7 cellular contexts compared by ENCODE assay signal in genomic region chr11:35141538-35141937, GRCh38. TPM values are rescaled to one million over a fixed set of nuclear protein-coding genes. Genes with fewer than 3 reads are reported as not detected.
DNase-seq lines count a peak whose midpoint lies in the region; ATAC-seq lines count a peak whose summit lies in the region.

No MANE protein-coding gene starts in this region.

- no peak for ATAC-seq in activated T-helper 17 cell treated with anti-CD3 and anti-CD28 coated beads, Interleukin-2, amount 50 U/mL, for 72 hours (replicated peaks)
- ATAC-seq in right cardiac atrium (peak in 1 of 2 donors; percentile 12), HG02981 (IDR thresholded peaks at IDR 0.05; ENCODE audit: unreplicated experiment) (no peak)

- DNase-seq in MG63 = peak; percentile 55
- peak; percentile 37 to 73 (median 72) for DNase-seq in right cardiac atrium
- no peak for DNase-seq in retina
- DNase-seq in G401 (ENCODE audit: low spot score) = no peak

- peaks cover 46% of the 10 kb centered on the region for H3K4me1 Mint-ChIP-seq in activated T-helper 17 cell treated with anti-CD3 and anti-CD28 coated beads, Interleukin-2, amount 50 U/mL, for 72 hours

- H3K27ac Mint-ChIP-seq in activated T-helper 17 cell treated with anti-CD3 and anti-CD28 coated beads, Interleukin-2, amount 50 U/mL, for 72 hours = peak overlapping the region; percentile 100

- WGBS in right cardiac atrium = 78% methylated on average over 8 of the region's 8 CpGs
- 52% methylated on average over 8 of the region's 8 CpGs for WGBS in thymus

- H3K27me3 ChIP-seq in MG63 = no peaks in the 10 kb centered on the region
- H3K27me3 ChIP-seq in right cardiac atrium (ENCODE audit: control insufficient read depth, insufficient read depth) = no peaks in the 10 kb centered on the region
- no peaks in the 10 kb centered on the region for H3K27me3 ChIP-seq in thymus (ENCODE audit: control insufficient read depth, insufficient read depth)

- H3K9me3 Mint-ChIP-seq in activated T-helper 17 cell treated with anti-CD3 and anti-CD28 coated beads, Interleukin-2, amount 50 U/mL, for 72 hours = peaks cover 1% of the 10 kb centered on the region

- H3K36me3 Mint-ChIP-seq in activated T-helper 17 cell treated with anti-CD3 and anti-CD28 coated beads, Interleukin-2, amount 50 U/mL, for 72 hours (ENCODE audit: low read depth) = peaks cover 85% of the 10 kb centered on the region

- peaks cover 9% of the 10 kb centered on the region for H3K4me1 ChIP-seq in right cardiac atrium (ENCODE audit: control insufficient read depth, insufficient read depth, low read length)
- H3K4me1 ChIP-seq in thymus (ENCODE audit: control insufficient read depth, insufficient read depth, low read length) = peaks cover 37% of the 10 kb centered on the region

- in situ Hi-C loops in G401 (cut with HindIII; ENCODE audit: low sequenced_read_pairs) = no loop called here

- no peaks in the 10 kb centered on the region for H3K27me3 Mint-ChIP-seq in activated T-helper 17 cell treated with anti-CD3 and anti-CD28 coated beads, Interleukin-2, amount 50 U/mL, for 72 hours

- H3K27ac ChIP-seq in right cardiac atrium (ENCODE audit: low read length) (no peak overlapping the region), thymus (ENCODE audit: low read depth) (peak overlapping the region; percentile 71)

- H3K4me3 Mint-ChIP-seq in activated T-helper 17 cell treated with anti-CD3 and anti-CD28 coated beads, Interleukin-2, amount 50 U/mL, for 72 hours = peak overlapping the region; percentile 93

- H3K36me3 ChIP-seq in MG63 (peaks cover 74% of the 10 kb centered on the region), thymus (ENCODE audit: control insufficient read depth, insufficient read depth) (no peaks in the 10 kb centered on the region)

- peak overlapping the region; percentile 97 for H3K4me3 ChIP-seq in MG63
- peak overlapping the region; percentile 9 for H3K4me3 ChIP-seq in right cardiac atrium (ENCODE audit: low read length)
- H3K4me3 ChIP-seq in thymus (ENCODE audit: low read length) = peak overlapping the region; percentile 57

- H3K9me3 ChIP-seq in MG63 (no peaks in the 10 kb centered on the region), right cardiac atrium (ENCODE audit: control insufficient read depth, low read length) (no peaks in the 10 kb centered on the region), thymus (ENCODE audit: control insufficient read depth) (no peaks in the 10 kb centered on the region)

- intact Hi-C loops in right cardiac atrium (cut with DNase I) = no loop called here

RNA-seq across cellular contexts. Expression of gene CD44, which starts 2.6 kb away (rescaled TPM):
- 1,423 and 1,833 TPM in 2 replicates for total RNA-seq in MG63 (2014; rRNA removed; shearing (Covaris generic); ENCODE audit: low replicate concordance)
- total RNA-seq in activated T-helper 17 cell treated with anti-CD3 and anti-CD28 coated beads, Interleukin-2, amount 50 U/mL, for 72 hours = 100 to 1,000 TPM; 408 to 664 TPM
- 10 to 100 TPM; 20.9 to 50.7 (median 40.9) TPM for total RNA-seq in right cardiac atrium
- polyA plus RNA-seq in right cardiac atrium (7.5 TPM), thymus (78.7 TPM)
- 0.80 and 6.8 TPM in 2 replicates for total RNA-seq in G401 (2014; rRNA removed; shearing (Covaris generic))

Comparison
In these comparisons a context has a peak if more than half of its experiments do, and no peak if none do; other contexts are left out.
1. DNase-seq: peak in MG63 (single experiment) and right cardiac atrium (3 of 3); none in retina (single experiment) and G401 (single experiment).
2. H3K4me3 ChIP-seq: peak in every context shown above with its lines; median percentile 97 in MG63; 57 in thymus; 9 in right cardiac atrium.
3. RNA of gene CD44, which starts 2.6 kb away (total RNA-seq): 1,423 to 1,833 TPM in MG63 and 408 to 664 TPM in activated T-helper 17 cell treated with anti-CD3 and anti-CD28 coated beads, Interleukin-2, amount 50 U/mL, for 72 hours; 20.9 to 50.7 TPM in right cardiac atrium and 0.80 to 6.8 TPM in G401; every median in the first group is over 4 times any median in the second.